ENCODE assay signal across 25 cellular contexts in the genomic region with DNA sequence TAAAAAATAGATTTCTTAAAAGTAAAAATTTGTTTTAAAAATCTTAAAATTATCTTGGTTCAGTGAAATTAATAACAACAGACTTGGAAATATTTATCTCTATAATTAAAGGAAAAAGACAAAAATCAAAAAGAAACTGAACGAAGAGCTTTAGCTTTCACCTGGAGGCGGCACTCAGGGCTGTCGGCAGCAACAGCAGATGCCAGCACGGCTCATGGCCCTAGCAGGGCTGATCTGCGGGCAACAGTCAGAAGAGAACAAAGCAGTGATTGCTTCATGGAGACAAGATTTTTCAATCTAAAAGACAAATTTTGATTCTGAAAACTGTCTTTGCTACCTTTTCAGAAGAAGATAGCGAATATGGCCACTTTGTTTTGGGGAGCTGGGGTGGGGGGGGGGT. TPM values are rescaled to one million over a fixed set of nuclear protein-coding genes. Genes with fewer than 3 reads are reported as not detected.
DNase-seq lines count a peak whose midpoint lies in the region; ATAC-seq and TF ChIP-seq lines count a peak whose summit lies in the region.
"Had no signal": no experiment of that assay in that cellular context is flagged by ENCODE, and none has a peak within 500 bp of the region (broad histone marks: within the 10 kb centered on the region; RNA-seq: fewer than 3 reads in every experiment).

No MANE protein-coding gene starts in this region.

- DNase-seq in SHP77 (lab: John Stamatoyannopoulos, UW) (peak; percentile 22 to 26), SHP77 treated with DMSO at 0.1 percent for 48 hours (lab: John Stamatoyannopoulos, UW) (no peak), left lobe of liver (ENCODE audit: low spot score) (no peak), vagina (ENCODE audit: extremely low spot score in 2 of 2) (no peak), HUDEP-2 (lab: John Stamatoyannopoulos, UW; ENCODE audit: unreplicated experiment in 76 of 76) (no peak), amniotic stem cell (lab: John Stamatoyannopoulos, UW) (no peak)
- DNase-seq in activated CD4-positive, CD25-positive, alpha-beta regulatory T cell (lab: John Stamatoyannopoulos, UW): no peak
- DNase-seq: 8988T; AML-193; C1 segment of cervical spinal cord; CD8-positive, alpha-beta T cell; GOT3; HCEC 1CT; Karpas-422; NCI-H1048; NCI-H1417 treated with DMSO at 0.1 percent for 48 hours; NCI-H187; NCI-H2107; NCI-H2227 treated with DMSO at 0.1 percent for 48 hours; NCI-H510A treated with DMSO at 0.1 percent for 48 hours; NCI-H748 treated with DMSO at 0.1 percent for 48 hours; SW 1271 had no signal

- no peak for ATAC-seq in activated T-helper 17 cell treated with anti-CD3 and anti-CD28 coated beads, Interleukin-2, amount 50 U/mL, for 72 hours (replicated peaks)
- ATAC-seq in left lobe of liver: peak; percentile 76
- ATAC-seq: CD8-positive, alpha-beta T cell had no signal

- no peak for TF ChIP-seq CTCF in vagina (IDR thresholded peaks at IDR 0.05)

- H3K27me3 Mint-ChIP-seq in activated T-helper 17 cell treated with anti-CD3 and anti-CD28 coated beads, Interleukin-2, amount 50 U/mL, for 72 hours: no peaks in the 10 kb centered on the region

- no peaks in the 10 kb centered on the region for H3K9me3 ChIP-seq in vagina
- H3K9me3 ChIP-seq: Peyer's patch had no signal

- peak overlapping the region; percentile 24 for H3K4me3 Mint-ChIP-seq in activated T-helper 17 cell treated with anti-CD3 and anti-CD28 coated beads, Interleukin-2, amount 50 U/mL, for 72 hours
- H3K4me3 Mint-ChIP-seq: CD8-positive, alpha-beta T cell had no signal

- H3K9me3 Mint-ChIP-seq in activated T-helper 17 cell treated with anti-CD3 and anti-CD28 coated beads, Interleukin-2, amount 50 U/mL, for 72 hours: no peaks in the 10 kb centered on the region
- H3K9me3 Mint-ChIP-seq: CD8-positive, alpha-beta T cell had no signal

- H3K27ac Mint-ChIP-seq in activated T-helper 17 cell treated with anti-CD3 and anti-CD28 coated beads, Interleukin-2, amount 50 U/mL, for 72 hours: peak overlapping the region; percentile 51
- H3K27ac Mint-ChIP-seq: CD8-positive, alpha-beta T cell had no signal

- no peak for TF ChIP-seq POLR2A in vagina (IDR thresholded peaks at IDR 0.05)

- intact Hi-C loops in vagina (cut with DNase I): no loop called here

- peaks cover 11% of the 10 kb centered on the region for H3K4me1 Mint-ChIP-seq in activated T-helper 17 cell treated with anti-CD3 and anti-CD28 coated beads, Interleukin-2, amount 50 U/mL, for 72 hours

- peaks cover 0 to 12% of the 10 kb centered on the region in 2 donors for H3K36me3 ChIP-seq in vagina

- H3K27me3 ChIP-seq in vagina: no peaks in the 10 kb centered on the region
- H3K27me3 ChIP-seq: Peyer's patch had no signal

- peaks cover 84% of the 10 kb centered on the region for H3K36me3 Mint-ChIP-seq in activated T-helper 17 cell treated with anti-CD3 and anti-CD28 coated beads, Interleukin-2, amount 50 U/mL, for 72 hours (ENCODE audit: low read depth)

- peak overlapping the region; percentile 22 for H3K27ac ChIP-seq in vagina

- peaks cover 11% of the 10 kb centered on the region for H3K4me1 ChIP-seq in vagina

- H3K4me3 ChIP-seq in vagina: no peak overlapping the region
- H3K4me3 ChIP-seq: Peyer's patch, SK-N-MC had no signal

RNA-seq across cellular contexts. Expression of a gene that starts 22.6 kb away (rescaled TPM):
- 100 to 1,000 TPM in 1 of 2 donors, 10 to 100 TPM in 1; 88.9 to 136 TPM for total RNA-seq in activated T-helper 17 cell treated with anti-CD3 and anti-CD28 coated beads, Interleukin-2, amount 50 U/mL, for 72 hours
- total RNA-seq in left lobe of liver: 43.4 TPM
- total RNA-seq in vagina: 96.5 TPM

RNA-seq across cellular contexts. Expression of a gene that starts 38.9 kb away (rescaled TPM):
- 10 to 100 TPM; 52.6 to 86.2 TPM for total RNA-seq in activated T-helper 17 cell treated with anti-CD3 and anti-CD28 coated beads, Interleukin-2, amount 50 U/mL, for 72 hours
- total RNA-seq in left lobe of liver (32.2 TPM), vagina (70.0 TPM)

Comparison
In these comparisons a context has a peak if more than half of its experiments do, and no peak if none do; other contexts are left out.
1. DNase-seq: peak in SHP77 (2 of 2); none in SHP77 treated with DMSO at 0.1 percent for 48 hours (single experiment), left lobe of liver (single experiment), vagina (0 of 2), HUDEP-2 (0 of 76), activated CD4-positive, CD25-positive, alpha-beta regulatory T cell (0 of 4) and amniotic stem cell (single experiment).